Comparison of ENCODE assay signal across 1 cellular context in the genomic region with DNA sequence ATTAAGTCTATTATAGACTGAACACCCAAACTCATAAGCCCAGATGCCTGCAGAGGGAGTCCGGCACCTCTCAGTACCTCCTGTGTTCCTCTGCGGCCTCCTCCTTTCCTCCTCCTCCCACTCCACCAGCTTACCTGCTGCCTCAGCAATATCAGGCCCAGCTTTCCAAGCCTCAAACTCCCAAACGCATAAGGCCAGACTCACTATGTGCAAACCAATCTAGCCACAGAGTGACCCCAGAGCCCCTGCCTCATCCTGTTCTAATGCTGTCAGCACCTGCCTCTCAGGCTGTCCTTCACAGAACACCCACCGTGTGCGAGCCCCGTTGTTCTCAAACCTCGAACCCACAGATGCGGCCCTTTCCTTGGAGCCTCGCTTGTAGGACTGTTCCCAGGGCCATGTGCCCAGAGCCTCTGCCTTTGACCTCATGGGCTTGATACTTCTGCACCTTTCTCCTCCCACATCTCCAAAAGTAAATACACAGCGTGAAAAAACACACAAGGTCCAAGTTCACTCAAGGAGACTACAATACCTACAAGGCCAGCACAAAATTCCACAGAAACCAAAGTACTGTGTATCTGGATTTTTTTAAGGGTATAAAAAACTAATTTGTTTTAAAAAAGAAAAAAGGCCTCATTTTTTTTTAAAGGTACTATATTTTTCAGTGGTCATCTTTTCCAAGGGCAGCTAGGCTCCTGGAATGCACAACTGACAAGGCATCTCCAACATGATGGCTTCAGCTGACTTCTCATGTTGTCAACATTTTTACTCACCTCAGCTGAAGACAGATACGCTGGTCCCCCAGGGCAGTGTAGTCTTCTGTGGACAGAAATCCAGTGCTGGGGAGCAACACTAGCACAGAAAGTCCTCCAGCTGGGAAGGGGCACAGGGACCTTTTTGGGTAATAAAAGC.
TF ChIP-seq lines count a peak whose summit lies in the region.

No MANE protein-coding gene starts in this region.

TF ChIP-seq in HepG2, 621 proteins besides CTCF, POLR2A, EP300 and RAD21 (continued from another document and continues in another):
- TF ChIP-seq RERE (CRISPR knock-in tag; IDR thresholded peaks at IDR 0.05; ENCODE audit: low read depth) (peak; percentile 89; the same call in 1 of the 2 replicates), HNRNPH1 (optimal IDR thresholded peaks at IDR 0.05; ENCODE audit: low read depth, low read length) (no peak), SNAI1 (CRISPR knock-in tag; IDR thresholded peaks at IDR 0.05; ENCODE audit: borderline replicate concordance) (no peak), ZNF549 (CRISPR knock-in tag; IDR thresholded peaks at IDR 0.05) (0 out of 2 replicates have a peak, but pooled peaks have one; percentile 63), ZNF530 (CRISPR knock-in tag; IDR thresholded peaks at IDR 0.05; ENCODE audit: low read depth) (no peak; the same call in 1 of the 2 replicates), CHCHD3 (CRISPR knock-in tag; IDR thresholded peaks at IDR 0.05) (no peak), KAT2B (IDR thresholded peaks at IDR 0.05; ENCODE audit: borderline replicate concordance, low read depth, low read length) (no peak; the same call in 1 of the 2 replicates), SUZ12 (IDR thresholded peaks at IDR 0.05; ENCODE audit: low read depth, low read length) (no peak), ZNF468 (CRISPR knock-in tag; IDR thresholded peaks at IDR 0.05) (peak; percentile 83; the same call in 1 of the 2 replicates), E2F5 (CRISPR knock-in tag; conservative IDR thresholded peaks at IDR 0.05) (no peak), ZSCAN31 (CRISPR knock-in tag; IDR thresholded peaks at IDR 0.05; ENCODE audit: low read depth) (peak; percentile 84), ZNF3 (CRISPR knock-in tag; IDR thresholded peaks at IDR 0.05) (no peak), MIER3 (CRISPR knock-in tag; IDR thresholded peaks at IDR 0.05; ENCODE audit: borderline replicate concordance) (peak; percentile 90; the same call in 1 of the 2 replicates), MTF1 (CRISPR knock-in tag; IDR thresholded peaks at IDR 0.05) (peak; percentile 74), ZNF280B (CRISPR knock-in tag; IDR thresholded peaks at IDR 0.05; ENCODE audit: borderline replicate concordance) (peak; percentile 95), GMEB1 (CRISPR knock-in tag; IDR thresholded peaks at IDR 0.05; ENCODE audit: borderline replicate concordance) (peak; percentile 53; the same call in 1 of the 2 replicates), ETS1 (CRISPR knock-in tag; IDR thresholded peaks at IDR 0.05) (peak; percentile 44; the same call in 1 of the 2 replicates), ZNF704 (CRISPR knock-in tag; IDR thresholded peaks at IDR 0.05; ENCODE audit: borderline replicate concordance) (peak; percentile 95), ZNF75D (CRISPR knock-in tag; IDR thresholded peaks at IDR 0.05; ENCODE audit: borderline replicate concordance) (no peak), PHF20 (CRISPR knock-in tag; IDR thresholded peaks at IDR 0.05) (no peak), GATAD2A (CRISPR knock-in tag; IDR thresholded peaks at IDR 0.05) (peak; percentile 99), HIC2 (CRISPR knock-in tag; IDR thresholded peaks at IDR 0.05; ENCODE audit: low read depth) (0 out of 2 replicates have a peak, but pooled peaks have one; percentile 17), ZNF414 (CRISPR knock-in tag; IDR thresholded peaks at IDR 0.05) (peak; percentile 87; the same call in 1 of the 2 replicates), HES4 (CRISPR knock-in tag; IDR thresholded peaks at IDR 0.05; ENCODE audit: borderline replicate concordance) (peak; percentile 96), FOXP1 (IDR thresholded peaks at IDR 0.05) (no peak), FOXP1 (CRISPR knock-in tag; IDR thresholded peaks at IDR 0.05) (peak; percentile 91), KDM5B (CRISPR knock-in tag; IDR thresholded peaks at IDR 0.05; ENCODE audit: borderline replicate concordance) (peak; percentile 87; the same call in 1 of the 2 replicates), ZFP1 (CRISPR knock-in tag; IDR thresholded peaks at IDR 0.05) (no peak), FOXA3 (CRISPR knock-in tag; IDR thresholded peaks at IDR 0.05) (peak; percentile 97), TCF12 (IDR thresholded peaks at IDR 0.05) (no peak), TCF12 (CRISPR knock-in tag; IDR thresholded peaks at IDR 0.05) (peak; percentile 79; the same call in 1 of the 2 replicates), CHD4 (IDR thresholded peaks at IDR 0.05; ENCODE audit: borderline replicate concordance, low read length) (peak; percentile 55; the same call in 1 of the 2 replicates)
- TF ChIP-seq, protein P1, sequence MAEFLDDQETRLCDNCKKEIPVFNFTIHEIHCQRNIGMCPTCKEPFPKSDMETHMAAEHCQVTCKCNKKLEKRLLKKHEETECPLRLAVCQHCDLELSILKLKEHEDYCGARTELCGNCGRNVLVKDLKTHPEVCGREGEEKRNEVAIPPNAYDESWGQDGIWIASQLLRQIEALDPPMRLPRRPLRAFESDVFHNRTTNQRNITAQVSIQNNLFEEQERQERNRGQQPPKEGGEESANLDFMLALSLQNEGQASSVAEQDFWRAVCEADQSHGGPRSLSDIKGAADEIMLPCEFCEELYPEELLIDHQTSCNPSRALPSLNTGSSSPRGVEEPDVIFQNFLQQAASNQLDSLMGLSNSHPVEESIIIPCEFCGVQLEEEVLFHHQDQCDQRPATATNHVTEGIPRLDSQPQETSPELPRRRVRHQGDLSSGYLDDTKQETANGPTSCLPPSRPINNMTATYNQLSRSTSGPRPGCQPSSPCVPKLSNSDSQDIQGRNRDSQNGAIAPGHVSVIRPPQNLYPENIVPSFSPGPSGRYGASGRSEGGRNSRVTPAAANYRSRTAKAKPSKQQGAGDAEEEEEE (CRISPR knock-in tag; IDR thresholded peaks at IDR 0.05; ENCODE audit: borderline replicate concordance) = no peak
- TF ChIP-seq, protein P2, sequence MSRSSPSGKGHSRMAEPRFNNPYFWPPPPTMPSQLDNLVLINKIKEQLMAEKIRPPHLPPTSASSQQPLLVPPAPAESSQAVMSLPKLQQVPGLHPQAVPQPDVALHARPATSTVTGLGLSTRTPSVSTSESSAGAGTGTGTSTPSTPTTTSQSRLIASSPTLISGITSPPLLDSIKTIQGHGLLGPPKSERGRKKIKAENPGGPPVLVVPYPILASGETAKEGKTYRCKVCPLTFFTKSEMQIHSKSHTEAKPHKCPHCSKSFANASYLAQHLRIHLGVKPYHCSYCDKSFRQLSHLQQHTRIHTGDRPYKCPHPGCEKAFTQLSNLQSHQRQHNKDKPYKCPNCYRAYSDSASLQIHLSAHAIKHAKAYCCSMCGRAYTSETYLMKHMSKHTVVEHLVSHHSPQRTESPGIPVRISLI (CRISPR knock-in tag; IDR thresholded peaks at IDR 0.05; ENCODE audit: borderline replicate concordance) = peak; percentile 97
